ENCODE assay signal across 8 cellular contexts in the genomic region with DNA sequence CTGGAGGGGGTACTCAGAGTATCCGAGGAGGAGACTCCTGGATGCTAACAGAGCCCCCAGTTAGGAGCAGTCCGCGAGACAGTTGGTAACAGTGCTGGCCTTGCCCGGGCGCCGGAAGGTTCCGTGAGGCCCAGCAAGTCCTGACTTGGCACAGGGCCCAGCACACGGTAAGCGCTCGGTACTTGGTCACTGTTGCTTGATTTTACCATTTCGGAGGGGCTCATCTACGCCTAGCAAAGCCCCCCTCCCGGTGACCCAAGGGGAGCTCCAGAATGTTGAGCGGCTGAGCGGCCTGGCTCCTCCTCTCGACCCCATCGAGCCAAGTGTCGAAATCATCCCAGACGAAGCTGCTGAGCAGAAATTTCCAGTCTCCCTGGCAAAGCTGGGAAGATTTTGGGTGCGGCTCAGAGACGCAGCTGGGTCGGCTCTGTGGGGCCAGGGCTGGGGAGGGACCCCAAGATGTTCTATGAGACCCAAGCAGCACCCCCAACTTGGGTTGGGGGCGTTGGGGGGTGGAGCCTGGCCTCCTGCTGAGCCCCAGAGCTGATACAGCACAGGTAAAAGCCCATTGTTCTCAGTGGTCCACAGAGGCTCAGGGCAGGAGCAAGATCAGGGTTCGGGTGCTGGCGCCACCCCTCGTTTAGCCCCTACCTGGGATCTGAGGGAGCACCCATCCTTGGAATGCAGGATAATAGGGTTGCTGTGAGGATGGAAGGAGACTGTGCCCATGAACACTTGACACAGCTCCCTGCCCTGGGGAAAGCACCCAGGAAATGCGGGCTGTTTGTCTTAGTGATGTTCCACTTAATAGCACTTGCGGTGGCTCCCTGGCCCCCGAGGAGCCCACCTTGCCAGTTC.
A peak's percentile ranks its signal among the peaks of the same experiment; 100 is the strongest.
DNase-seq lines count a peak whose midpoint lies in the region; TF ChIP-seq lines count a peak whose summit lies in the region.

No MANE protein-coding gene starts in this region.

- H3F3A ChIP-seq in SK-N-SH (replicated peaks; ENCODE audit: insufficient read depth) = peaks cover 49% of the 10 kb centered on the region

- no peak overlapping the region for H2AFZ ChIP-seq in SK-N-SH (ENCODE audit: low read depth)

- H3K4me1 ChIP-seq in A673 (ENCODE audit: insufficient read depth, low read length, poor library complexity, severe bottlenecking) (peaks cover 52% of the 10 kb centered on the region), SK-N-SH (ENCODE audit: control insufficient read depth in 1 of 2, insufficient read depth in 2 of 2, low read depth in 1 of 2, low read length in 1 of 2) (peaks cover 58 to 83% of the 10 kb centered on the region in 2 experiments; a peak in 3 of 4 replicates), stomach smooth muscle (ENCODE audit: control insufficient read depth, insufficient read depth, low read length) (peaks cover 83% of the 10 kb centered on the region)

- TF ChIP-seq CTCF in A673 (conservative IDR thresholded peaks at IDR 0.05; ENCODE audit: low read depth, low read length) (no peak), SK-N-SH (IDR thresholded peaks at IDR 0.05) (no peak), dorsolateral prefrontal cortex (IDR thresholded peaks at IDR 0.05 in 54 of 56, conservative IDR thresholded peaks at IDR 0.05 in 2 of 56; ENCODE audit: low read depth in 1 of 56, partially characterized antibody in 56 of 56) (no peak), lower leg skin (IDR thresholded peaks at IDR 0.05) (no peak)

- no peak for TF ChIP-seq RAD21 in SK-N-SH (IDR thresholded peaks at IDR 0.05; ENCODE audit: low read length)

- H3K9ac ChIP-seq in SK-N-SH = peak overlapping the region; percentile 99
- peak overlapping the region; percentile 94 for H3K9ac ChIP-seq in stomach smooth muscle (ENCODE audit: low read length in 2 of 2)

- H4K20me1 ChIP-seq in SK-N-SH (ENCODE audit: insufficient read depth) = no peaks in the 10 kb centered on the region

- H3K9me3 ChIP-seq in A673 (ENCODE audit: low read depth, low read length, poor library complexity, severe bottlenecking) = no peaks in the 10 kb centered on the region
- H3K9me3 ChIP-seq in SK-N-SH = no peaks in the 10 kb centered on the region
- H3K9me3 ChIP-seq in stomach smooth muscle (ENCODE audit: control insufficient read depth in 2 of 2, low read length in 2 of 2) = no peaks in the 10 kb centered on the region

- no TSS peak for BruUV-seq in A673 (replicated peaks; lab: Mats Ljungman, UMichigan)

- peak overlapping the region; percentile 54 for H3K4me3 ChIP-seq in A673 (ENCODE audit: low read depth, low read length, poor library complexity, severe bottlenecking)
- H3K4me3 ChIP-seq in SK-N-SH (ENCODE audit: low read depth in 2 of 2, low read length in 1 of 2) = peak overlapping the region; percentile 37 to 44; a peak in 3 of 4 replicates
- H3K4me3 ChIP-seq in dorsolateral prefrontal cortex = peak overlapping the region; percentile 26 to 78 (median 63)
- H3K4me3 ChIP-seq in lower leg skin (ENCODE audit: low read depth, poor library complexity, severe bottlenecking) = no peak overlapping the region
- peak overlapping the region; percentile 58 to 69 for H3K4me3 ChIP-seq in stomach smooth muscle (ENCODE audit: low read length in 2 of 2)

- intact Hi-C loops in A673 (cut with micrococcal nuclease; ENCODE audit: unreplicated experiment) (loop anchor here (5.0 kb wide), 1 partner anchor 146 kb away; no protein-coding TSS in a partner anchor), dorsolateral prefrontal cortex (cut with DNase I) (loop anchor here (2.0 to 5.0 kb wide), 3 partner anchors 23 to 306 kb away; partner anchors contain the start of gene IER5L (in 1 of the 2)), lower leg skin (cut with DNase I; ENCODE audit: low total_unique reads) (loop anchor here (10.0 kb wide), 1 partner anchor 149 kb away; no protein-coding TSS in a partner anchor)

- 8% methylated on average over 21 of the region's 29 CpGs for WGBS in SK-N-SH (ENCODE audit: low lambda C conversion rate)
- 6 to 7% methylated on average over 25 to 29 of the region's 29 CpGs for WGBS in lower leg skin, 2 donors

- CTCF ChIA-PET in A673 (lab: Charles Lee) = interaction anchor here (0.5 to 0.6 kb wide), 2 partner anchors 112 to 1081 kb away, joined by 3 to 4 read pairs; no protein-coding TSS in a partner anchor
- CTCF ChIA-PET in SK-N-SH (lab: Yijun Ruan, JAX) = interaction anchor here (1.1 to 6.0 kb wide), 7 partner anchors 17 to 341 kb away, joined by 3 to 41 read pairs (median 6); no protein-coding TSS in a partner anchor

- peaks cover 17% of the 10 kb centered on the region for H3K79me2 ChIP-seq in SK-N-SH (ENCODE audit: insufficient read depth)

- POLR2A ChIA-PET in A673 (lab: Charles Lee; ENCODE audit: low non-redundant PET) (interaction anchor here (0.6 kb wide), 2 partner anchors 23 to 371 kb away, joined by 4 to 6 read pairs; no protein-coding TSS in a partner anchor), SK-N-SH (lab: Yijun Ruan, JAX) (interaction anchor here (0.7 to 3.8 kb wide), 9 partner anchors 10 to 309 kb away, joined by 3 to 37 read pairs (median 4); partner anchors contain the start of gene IER5L)

- DNase-seq in A673 (ENCODE audit: low spot score) (peak; percentile 80), HCEC 1CT (peak; percentile 86), SK-N-SH (no peak), dorsolateral prefrontal cortex (peak in 9 of 10 donors; percentile 44 to 80 (median 70)), lower leg skin (ENCODE audit: low spot score in 2 of 2) (peak; percentile 93 to 98)
- DNase-seq in activated CD8-positive, alpha-beta memory T cell treated with anti-CD3 and anti-CD28 coated beads, Interleukin-2, amount 50 U/mL, for 48 hours = no peak
- no peak for DNase-seq in stimulated activated CD4-positive, alpha-beta T cell treated with anti-CD3 and anti-CD28 coated beads, Interleukin-2, amount 100 ng/mL, for 48 hours

- H3K4me2 ChIP-seq in SK-N-SH = peak overlapping the region; percentile 82

- H3K27me3 ChIP-seq in A673 (replicated peaks; ENCODE audit: insufficient read depth, low read depth, low read length, poor library complexity) (no peaks in the 10 kb centered on the region), SK-N-SH (ENCODE audit: insufficient read depth) (no peaks in the 10 kb centered on the region), dorsolateral prefrontal cortex (no peaks in the 10 kb centered on the region), stomach smooth muscle (ENCODE audit: control insufficient read depth in 1 of 2, insufficient read depth in 2 of 2, low read length in 2 of 2) (no peaks in the 10 kb centered on the region)

- H3K27ac ChIP-seq in A673 (ENCODE audit: low read depth, low read length, poor library complexity, severe bottlenecking) = peak overlapping the region; percentile 96
- H3K27ac ChIP-seq in SK-N-SH (ENCODE audit: low read depth in 2 of 2, low read length in 1 of 2) = peak overlapping the region; percentile 97 to 100
- H3K27ac ChIP-seq in dorsolateral prefrontal cortex = peak overlapping the region; percentile 74 to 100 (median 99)
- peak overlapping the region; percentile 100 for H3K27ac ChIP-seq in stomach smooth muscle (ENCODE audit: low read length)

- H3K9me2 ChIP-seq in SK-N-SH = no peaks in the 10 kb centered on the region

- TF ChIP-seq POLR2A in lower leg skin (IDR thresholded peaks at IDR 0.05) = no peak

- TF ChIP-seq EP300 in SK-N-SH (IDR thresholded peaks at IDR 0.05; ENCODE audit: borderline replicate concordance in 1 of 2, low read depth in 1 of 2, low read length in 1 of 2) = no peak; a peak in 1 of 4 replicates

- H3K36me3 ChIP-seq in A673 (ENCODE audit: insufficient read depth, low read length, poor library complexity, severe bottlenecking) (no peaks in the 10 kb centered on the region), SK-N-SH (replicated peaks in 1 of 2; ENCODE audit: control insufficient read depth in 1 of 2, insufficient read depth in 2 of 2, low read length in 1 of 2) (no peaks in the 10 kb centered on the region), stomach smooth muscle (ENCODE audit: control insufficient read depth in 2 of 2, insufficient read depth in 2 of 2, low read length in 2 of 2) (no peaks in the 10 kb centered on the region)

TF ChIP-seq in SK-N-SH, 30 proteins besides CTCF, POLR2A, EP300 and RAD21:
- peak; percentile 23; the same call in 1 of the 2 replicates for TF ChIP-seq RXRA (IDR thresholded peaks at IDR 0.05; ENCODE audit: borderline replicate concordance, low read depth)
- TF ChIP-seq FOXM1 (IDR thresholded peaks at IDR 0.05; ENCODE audit: low read depth) = no peak; the same call in 1 of the 2 replicates
- peak; percentile 87 for TF ChIP-seq NFIC (IDR thresholded peaks at IDR 0.05; ENCODE audit: borderline replicate concordance)

Comparison
In these comparisons a context has a peak if more than half of its experiments do, and no peak if none do; other contexts are left out.
1. DNase-seq: peak in A673 (single experiment), HCEC 1CT (single experiment), dorsolateral prefrontal cortex (9 of 10) and lower leg skin (2 of 2); none in SK-N-SH (single experiment), activated CD8-positive, alpha-beta memory T cell treated with anti-CD3 and anti-CD28 coated beads, Interleukin-2, amount 50 U/mL, for 48 hours (single experiment) and stimulated activated CD4-positive, alpha-beta T cell treated with anti-CD3 and anti-CD28 coated beads, Interleukin-2, amount 100 ng/mL, for 48 hours (0 of 2).
2. Peak in every context shown above with its lines, with median percentiles within 50 percentile points of each other: H3K27ac ChIP-seq.